22 cellular contexts compared by ENCODE assay signal in the genomic region with DNA sequence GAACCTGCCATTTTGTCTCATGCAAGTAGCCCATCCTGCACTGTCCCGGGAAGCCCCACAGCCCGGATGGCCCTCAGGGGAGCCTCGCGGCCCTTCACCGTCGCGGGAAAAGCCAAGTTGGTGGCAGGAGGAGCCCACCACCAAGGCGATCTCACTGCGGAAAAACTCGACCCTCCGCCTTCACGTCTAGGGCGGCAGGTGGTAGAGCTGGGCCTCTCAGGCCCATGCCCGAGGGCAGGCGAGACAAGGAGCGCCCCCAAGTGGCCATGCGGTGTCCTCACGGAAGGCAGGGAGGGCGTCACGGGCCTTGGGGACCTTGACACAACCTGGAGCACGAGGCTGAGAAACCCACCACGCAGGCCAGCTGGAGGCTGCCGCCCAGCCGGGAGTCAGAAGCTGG. TPM values are rescaled to one million over a fixed set of nuclear protein-coding genes. Genes with fewer than 3 reads are reported as not detected.
DNase-seq lines count a peak whose midpoint lies in the region; ATAC-seq, FAIRE-seq and TF ChIP-seq lines count a peak whose summit lies in the region.
"Had no signal": no experiment of that assay in that cellular context is flagged by ENCODE, and none has a peak within 500 bp of the region (broad histone marks: within the 10 kb centered on the region; RNA-seq: fewer than 3 reads in every experiment).

No MANE protein-coding gene starts in this region.

- no peaks in the 10 kb centered on the region for H3K36me3 Mint-ChIP-seq in MCF 10A (ENCODE audit: insufficient read depth, unreplicated experiment)
- H3K36me3 Mint-ChIP-seq: CD8-positive, alpha-beta T cell had no signal

- no peaks in the 10 kb centered on the region for H3K9me1 ChIP-seq in K562 (ENCODE audit: control insufficient read depth, insufficient read depth, low read length)

- H3K79me2 ChIP-seq in mammary epithelial cell (ENCODE audit: insufficient read depth, low read length) (no peaks in the 10 kb centered on the region), K562 (ENCODE audit: control insufficient read depth, insufficient read depth, low read length) (no peaks in the 10 kb centered on the region)

- no peak for TF ChIP-seq POLR2A in K562 (conservative IDR thresholded peaks at IDR 0.05)
- no peak for TF ChIP-seq POLR2A in spleen (IDR thresholded peaks at IDR 0.05)

- H3K27me3 ChIP-seq in mammary epithelial cell (ENCODE audit: insufficient read depth, low read length) (no peaks in the 10 kb centered on the region), H7 (ENCODE audit: control insufficient read depth, insufficient read depth, low read length) (no peaks in the 10 kb centered on the region), K562 (ENCODE audit: control insufficient read depth in 2 of 2, insufficient read depth in 2 of 2, low read length in 2 of 2) (no peaks in the 10 kb centered on the region), spleen (replicated peaks in 1 of 7) (no peaks in the 10 kb centered on the region)
- H3K27me3 ChIP-seq: esophagus muscularis mucosa, neutrophil had no signal

- no peak for TF ChIP-seq RAD21 in K562 (CRISPR knock-in tag; conservative IDR thresholded peaks at IDR 0.05 in 1 of 2, IDR thresholded peaks at IDR 0.05 in 1 of 2)

- H3K4me1 Mint-ChIP-seq in MCF 10A (ENCODE audit: insufficient read depth, unreplicated experiment): no peaks in the 10 kb centered on the region

- WGBS in mammary epithelial cell (ENCODE audit: low coverage, missing lambda C conversion rate): 92% methylated on average over 8 of the region's 24 CpGs
- 56% methylated on average over 12 of the region's 24 CpGs for WGBS in K562 (ENCODE audit: insufficient coverage, low coverage, missing lambda C conversion rate)
- 87 to 94% (median 92%) methylated on average over 12 to 24 of the region's 24 CpGs for WGBS in spleen, 5 donors

- H4K20me1 ChIP-seq in mammary epithelial cell (ENCODE audit: insufficient read depth, low read length) (no peaks in the 10 kb centered on the region), K562 (replicated peaks; ENCODE audit: control insufficient read depth, insufficient read depth, low read length) (no peaks in the 10 kb centered on the region)

- H3K4me3 Mint-ChIP-seq in MCF 10A (ENCODE audit: unreplicated experiment): no peak overlapping the region
- H3K4me3 Mint-ChIP-seq: CD8-positive, alpha-beta T cell had no signal

- no TSS peak for BruUV-seq in MCF 10A (replicated peaks; lab: Mats Ljungman, UMichigan)
- no TSS peak for BruUV-seq in mammary epithelial cell (replicated peaks; lab: Mats Ljungman, UMichigan)
- no TSS peak for BruUV-seq in K562 (replicated peaks; lab: Mats Ljungman, UMichigan)

- dilution Hi-C loops in mammary epithelial cell (cut with HindIII; ENCODE audit: low sequenced_read_pairs): no loop called here

- no peak for DNase-seq in MCF 10A (ENCODE audit: unreplicated experiment)
- DNase-seq in mammary epithelial cell: no peak
- peak; percentile 76 for DNase-seq in H7
- no peak for DNase-seq in K562 (ENCODE audit: extremely low read depth in 1 of 4, low spot score in 3 of 4)
- peak; percentile 66 for DNase-seq in spleen
- no peak for DNase-seq in HTR-8/SVneo (ENCODE audit: insufficient read length, low spot score)
- DNase-seq in NCI-H1105 (lab: John Stamatoyannopoulos, UW): no peak
- DNase-seq: activated naive CD4-positive, alpha-beta T cell treated with Interleukin-2 at 50 U/mL for 16 hours; anterior cingulate cortex; CD8-positive, alpha-beta T cell; DMS79; effector CD4-positive, alpha-beta T cell; KG1; left ventricle myocardium inferior; mucosa of descending colon; NCI-H1105 treated with DMSO at 0.1 percent for 48 hours; NCI-H2081 treated with DMSO at 0.1 percent for 48 hours; NCI-H510A had no signal

- TF ChIP-seq CTCF in MCF 10A (IDR thresholded peaks at IDR 0.05; ENCODE audit: unreplicated experiment) (peak; percentile 25), mammary epithelial cell (conservative IDR thresholded peaks at IDR 0.05 in 1 of 2, IDR thresholded peaks at IDR 0.05 in 1 of 2; ENCODE audit: extremely low read depth in 1 of 2, insufficient read depth in 1 of 2, low read depth in 1 of 2, low read length in 2 of 2) (peak in 1 of 2 donors; percentile 2), K562 (IDR thresholded peaks at IDR 0.05 in 2 of 3, conservative IDR thresholded peaks at IDR 0.05 in 1 of 3; ENCODE audit: insufficient read depth in 2 of 3, low read depth in 1 of 3, low read length in 3 of 3) (peak; percentile 15 to 30 (median 18); a peak in 1 of 6 replicates), spleen (IDR thresholded peaks at IDR 0.05 in 8 of 11, conservative IDR thresholded peaks at IDR 0.05 in 3 of 11) (no peak)

- H3K9me3 Mint-ChIP-seq in MCF 10A (ENCODE audit: unreplicated experiment): no peaks in the 10 kb centered on the region
- H3K9me3 Mint-ChIP-seq: CD8-positive, alpha-beta T cell had no signal

- H2AFZ ChIP-seq in mammary epithelial cell (ENCODE audit: low read depth, low read length) (no peak overlapping the region), K562 (ENCODE audit: low read depth, low read length) (no peak overlapping the region)

- H3K4me2 ChIP-seq in mammary epithelial cell (ENCODE audit: insufficient read depth, low read depth, low read length) (no peak overlapping the region), K562 (ENCODE audit: insufficient read depth, low read length) (no peak overlapping the region)

- TF ChIP-seq EP300 in K562 (IDR thresholded peaks at IDR 0.05; ENCODE audit: low read length): no peak

- POLR2A ChIA-PET in MCF 10A (lab: Yijun Ruan, JAX): no interaction called here
- POLR2A ChIA-PET in K562 (lab: Yijun Ruan, JAX): no interaction called here

- H3K4me3 ChIP-seq in mammary epithelial cell (replicated peaks in 1 of 3; ENCODE audit: insufficient read depth in 1 of 3, low read depth in 2 of 3, low read length in 3 of 3) (no peak overlapping the region), H7 (ENCODE audit: insufficient read depth, low read depth, low read length) (no peak overlapping the region), K562 (no peak overlapping the region), spleen (no peak overlapping the region)
- H3K4me3 ChIP-seq: esophagus muscularis mucosa, left ventricle myocardium inferior, mucosa of descending colon had no signal

- in situ Hi-C loops in mammary epithelial cell (cut with MboI; ENCODE audit: low sequenced_read_pairs in 2 of 2): no loop called here
- in situ Hi-C loops in K562 (cut with MboI): no loop called here

- no peaks in the 10 kb centered on the region for H3K27me3 Mint-ChIP-seq in MCF 10A (ENCODE audit: insufficient read depth, unreplicated experiment)

- CTCF ChIA-PET in MCF 10A (lab: Yijun Ruan, JAX): no interaction called here
- CTCF ChIA-PET in mammary epithelial cell (lab: Charles Lee; ENCODE audit: low non-redundant PET): no interaction called here
- CTCF ChIA-PET in K562 (lab: Yijun Ruan, JAX; ENCODE audit: low intra/inter-chr PET ratio): no interaction called here

- intact Hi-C loops in MCF 10A (cut with micrococcal nuclease) (no loop called here), mammary epithelial cell (cut with micrococcal nuclease) (no loop called here), K562 (cut with micrococcal nuclease) (no loop called here), spleen (cut with DNase I; ENCODE audit: low total_unique reads) (no loop called here)

- no peak overlapping the region for H3K27ac ChIP-seq in mammary epithelial cell (ENCODE audit: insufficient read depth, low read depth, low read length)
- no peak overlapping the region for H3K27ac ChIP-seq in K562 (ENCODE audit: extremely low read depth, low read depth, low read length)
- H3K27ac ChIP-seq in spleen: no peak overlapping the region
- H3K27ac ChIP-seq: esophagus muscularis mucosa, left ventricle myocardium inferior, neutrophil had no signal

- H3K36me3 ChIP-seq in mammary epithelial cell (ENCODE audit: insufficient read depth, low read length) (no peaks in the 10 kb centered on the region), H7 (replicated peaks; ENCODE audit: control insufficient read depth, insufficient read depth, low read length) (no peaks in the 10 kb centered on the region), K562 (ENCODE audit: control insufficient read depth, insufficient read depth, low read length) (no peaks in the 10 kb centered on the region), spleen (no peaks in the 10 kb centered on the region)
- H3K36me3 ChIP-seq: esophagus muscularis mucosa, left ventricle myocardium inferior, neutrophil had no signal

- H3K9me3 ChIP-seq in mammary epithelial cell (replicated peaks; ENCODE audit: insufficient read depth, low read length) (no peaks in the 10 kb centered on the region), K562 (replicated peaks; ENCODE audit: control insufficient read depth, insufficient read depth, low read depth, low read length) (no peaks in the 10 kb centered on the region), spleen (no peaks in the 10 kb centered on the region)
- H3K9me3 ChIP-seq: esophagus muscularis mucosa, left ventricle myocardium inferior, mucosa of descending colon, neutrophil had no signal

- ATAC-seq in K562: peak; percentile 58; the same call in 1 of the 3 replicates
- ATAC-seq in GM19397 (IDR thresholded peaks at IDR 0.05; ENCODE audit: unreplicated experiment): no peak
- ATAC-seq: CD8-positive, alpha-beta T cell; mucosa of descending colon had no signal

- no peak overlapping the region for H3K9ac ChIP-seq in mammary epithelial cell (ENCODE audit: insufficient read depth, low read length)
- no peak overlapping the region for H3K9ac ChIP-seq in K562 (ENCODE audit: insufficient read depth in 1 of 2, low read depth in 2 of 2, low read length in 2 of 2)

- FAIRE-seq in K562 (lab: Jason Lieb, UNC): no peak
- no peak for FAIRE-seq in HTR-8/SVneo (lab: Jason Lieb, UNC)
- FAIRE-seq: TTC549 had no signal

- H3K27ac Mint-ChIP-seq in MCF 10A (ENCODE audit: low read depth, unreplicated experiment): no peak overlapping the region
- H3K27ac Mint-ChIP-seq: CD8-positive, alpha-beta T cell had no signal

- no peaks in the 10 kb centered on the region for H3K4me1 ChIP-seq in mammary epithelial cell (ENCODE audit: insufficient read depth, low read length)
- peaks cover 0 to 7% of the 10 kb centered on the region in 2 experiments; a peak in 3 of 5 replicates for H3K4me1 ChIP-seq in K562 (replicated peaks in 1 of 2; ENCODE audit: control insufficient read depth in 2 of 2, insufficient read depth in 2 of 2, low read length in 2 of 2)
- peaks cover 0 to 18% (median 2%) of the 10 kb centered on the region in 6 donors for H3K4me1 ChIP-seq in spleen
- H3K4me1 ChIP-seq: esophagus muscularis mucosa, left ventricle myocardium inferior had no signal

RNA-seq across cellular contexts. Expression of a gene that starts 34.8 kb away (rescaled TPM):
- total RNA-seq in MCF 10A (2022): 7.8 and 18.7 TPM in 2 replicates
- total RNA-seq in mammary epithelial cell: 10 to 100 TPM in 1 of 2 donors, under 1 TPM in 1; 0.83 to 18.2 TPM
- 11.2 TPM for polyA plus RNA-seq in mammary epithelial cell
- polyA minus RNA-seq in mammary epithelial cell: 12.9 TPM
- total RNA-seq in H7 (2014; rRNA removed; shearing (Covaris generic)): 29.2 and 33.9 TPM in 2 replicates
- total RNA-seq in K562 (2011; cell fraction: chromatin; rRNA removed; ENCODE audit: low replicate concordance): 5.8 and 8.5 TPM in 2 replicates
- total RNA-seq in K562 (2011; cell fraction: nucleolus; rRNA removed): 5.0 and 7.0 TPM in 2 replicates
- 10.0 and 15.3 TPM in 2 replicates for total RNA-seq in K562 (2011; cell fraction: nucleoplasm; rRNA removed)
- total RNA-seq in K562 (2014; rRNA removed): 36.9 and 39.6 TPM in 2 replicates
- 54.6 and 55.8 TPM in 2 replicates for total RNA-seq in K562 (2014; rRNA removed; fragmentation: Illumina TruSeq; extraction: Trizol)
- 43.9 and 53.2 TPM in 2 replicates for total RNA-seq in K562 (2015; rRNA removed; fragmentation: Illumina TruSeq; extraction: Trizol)
- 38.1 and 41.2 TPM in 2 replicates for total RNA-seq in K562 (2021)
- 25.7 and 33.6 TPM in 2 replicates for polyA plus RNA-seq in K562 (2011; rRNA removed)
- polyA plus RNA-seq in K562 (2011; cell fraction: cytosol; rRNA removed): 18.3 and 21.5 TPM in 2 replicates
- 6.0 and 6.8 TPM in 2 replicates for polyA plus RNA-seq in K562 (2011; cell fraction: nucleus; rRNA removed)
- polyA plus RNA-seq in K562 (2012): 24.3 and 33.4 TPM in 2 replicates
- 47.7 and 67.2 TPM in 2 replicates for polyA plus RNA-seq in K562 (2014; fragmentation: Illumina TruSeq; extraction: Trizol)
- polyA plus RNA-seq in K562 (2014; fragmentation: Nextera tagmentation; extraction: Ambion mirVana): 10 to 100 TPM; 27.8 to 42.6 TPM
- polyA plus RNA-seq in K562 (2014; rRNA removed): 41.9 and 46.0 TPM in 2 replicates
- polyA minus RNA-seq in K562 (2011; rRNA and poly(A)+ RNA removed): 39.3 and 41.4 TPM in 2 replicates
- 16.5 and 21.8 TPM in 2 replicates for polyA minus RNA-seq in K562 (2011; cell fraction: cytosol; rRNA and poly(A)+ RNA removed)
- polyA minus RNA-seq in K562 (2011; cell fraction: nucleus; rRNA and poly(A)+ RNA removed): 4.4 and 9.2 TPM in 2 replicates
- total RNA-seq in spleen: 1 to 10 TPM in 5 of 7 donors, under 1 TPM in 2; 0.66 to 4.2 (median 1.8) TPM
- polyA plus RNA-seq in spleen: 1 to 10 TPM in 2 of 3 donors, under 1 TPM in 1; 0.48 to 1.8 (median 1.6) TPM
- total RNA-seq: esophagus muscularis mucosa had no signal

RNA-seq across cellular contexts. Expression of a gene that starts 52.6 kb away (rescaled TPM):
- 65.1 and 85.4 TPM in 2 replicates for total RNA-seq in MCF 10A (2022)
- total RNA-seq in mammary epithelial cell: 10 to 100 TPM; 27.7 to 78.2 TPM
- polyA plus RNA-seq in mammary epithelial cell: 67.3 TPM
- 25.7 TPM for polyA minus RNA-seq in mammary epithelial cell
- 55.1 and 59.3 TPM in 2 replicates for total RNA-seq in H7 (2014; rRNA removed; shearing (Covaris generic))
- 157 and 311 TPM in 2 replicates for total RNA-seq in K562 (2011; cell fraction: chromatin; rRNA removed; ENCODE audit: low replicate concordance)
- total RNA-seq in K562 (2011; cell fraction: nucleolus; rRNA removed): 176 and 189 TPM in 2 replicates
- total RNA-seq in K562 (2011; cell fraction: nucleoplasm; rRNA removed): 138 and 156 TPM in 2 replicates
- 43.3 and 46.4 TPM in 2 replicates for total RNA-seq in K562 (2014; rRNA removed)
- 23.1 and 26.3 TPM in 2 replicates for total RNA-seq in K562 (2014; rRNA removed; fragmentation: Illumina TruSeq; extraction: Trizol)
- total RNA-seq in K562 (2015; rRNA removed; fragmentation: Illumina TruSeq; extraction: Trizol): 34.1 and 36.4 TPM in 2 replicates
- total RNA-seq in K562 (2021): 59.1 and 81.0 TPM in 2 replicates
- 31.2 and 52.9 TPM in 2 replicates for polyA plus RNA-seq in K562 (2011; rRNA removed)
- 63.8 and 103 TPM in 2 replicates for polyA plus RNA-seq in K562 (2011; cell fraction: cytosol; rRNA removed)
- 461 and 501 TPM in 2 replicates for polyA plus RNA-seq in K562 (2011; cell fraction: nucleus; rRNA removed)
- polyA plus RNA-seq in K562 (2012): 69.9 and 70.3 TPM in 2 replicates
- 40.3 and 51.2 TPM in 2 replicates for polyA plus RNA-seq in K562 (2014; fragmentation: Illumina TruSeq; extraction: Trizol)
- 1 to 10 TPM; 3.4 to 7.4 TPM for polyA plus RNA-seq in K562 (2014; fragmentation: Nextera tagmentation; extraction: Ambion mirVana)
- 59.1 and 84.5 TPM in 2 replicates for polyA plus RNA-seq in K562 (2014; rRNA removed)
- 17.5 and 20.7 TPM in 2 replicates for polyA minus RNA-seq in K562 (2011; rRNA and poly(A)+ RNA removed)
- polyA minus RNA-seq in K562 (2011; cell fraction: cytosol; rRNA and poly(A)+ RNA removed): 17.8 and 22.5 TPM in 2 replicates
- polyA minus RNA-seq in K562 (2011; cell fraction: nucleus; rRNA and poly(A)+ RNA removed): 37.6 and 42.1 TPM in 2 replicates
- 100 to 1,000 TPM in 4 of 7 donors, 10 to 100 TPM in 3; 92.9 to 129 (median 102) TPM for total RNA-seq in spleen
- polyA plus RNA-seq in spleen: 100 to 1,000 TPM in 2 of 3 donors, 10 to 100 TPM in 1; 53.6 to 108 (median 102) TPM

RNA-seq across cellular contexts. Expression of a gene that starts 58.8 kb away (rescaled TPM):
- 203 and 227 TPM in 2 replicates for total RNA-seq in MCF 10A (2022)
- 100 to 1,000 TPM; 102 to 196 TPM for total RNA-seq in mammary epithelial cell
- polyA plus RNA-seq in mammary epithelial cell: 83.4 TPM
- polyA minus RNA-seq in mammary epithelial cell: 81.4 TPM
- total RNA-seq in H7 (2014; rRNA removed; shearing (Covaris generic)): 57.6 and 58.3 TPM in 2 replicates
- 124 and 196 TPM in 2 replicates for total RNA-seq in K562 (2011; cell fraction: chromatin; rRNA removed; ENCODE audit: low replicate concordance)
- total RNA-seq in K562 (2011; cell fraction: nucleolus; rRNA removed): 127 and 147 TPM in 2 replicates
- total RNA-seq in K562 (2011; cell fraction: nucleoplasm; rRNA removed): 103 and 106 TPM in 2 replicates
- 44.5 and 46.7 TPM in 2 replicates for total RNA-seq in K562 (2014; rRNA removed)
- 14.8 and 16.4 TPM in 2 replicates for total RNA-seq in K562 (2014; rRNA removed; fragmentation: Illumina TruSeq; extraction: Trizol)
- 31.7 and 32.8 TPM in 2 replicates for total RNA-seq in K562 (2015; rRNA removed; fragmentation: Illumina TruSeq; extraction: Trizol)
- total RNA-seq in K562 (2021): 59.7 and 60.9 TPM in 2 replicates
- 32.3 and 38.1 TPM in 2 replicates for polyA plus RNA-seq in K562 (2011; rRNA removed)
- polyA plus RNA-seq in K562 (2011; cell fraction: cytosol; rRNA removed): 28.5 and 44.3 TPM in 2 replicates
- 169 and 222 TPM in 2 replicates for polyA plus RNA-seq in K562 (2011; cell fraction: nucleus; rRNA removed)
- 32.7 and 37.7 TPM in 2 replicates for polyA plus RNA-seq in K562 (2012)
- polyA plus RNA-seq in K562 (2014; fragmentation: Illumina TruSeq; extraction: Trizol): 26.1 and 37.4 TPM in 2 replicates
- 1 to 10 TPM; 3.0 to 3.6 TPM for polyA plus RNA-seq in K562 (2014; fragmentation: Nextera tagmentation; extraction: Ambion mirVana)
- 47.2 and 49.3 TPM in 2 replicates for polyA plus RNA-seq in K562 (2014; rRNA removed)
- polyA minus RNA-seq in K562 (2011; rRNA and poly(A)+ RNA removed): 23.8 and 26.4 TPM in 2 replicates
- 18.7 and 25.3 TPM in 2 replicates for polyA minus RNA-seq in K562 (2011; cell fraction: cytosol; rRNA and poly(A)+ RNA removed)
- polyA minus RNA-seq in K562 (2011; cell fraction: nucleus; rRNA and poly(A)+ RNA removed): 76.1 and 92.1 TPM in 2 replicates
- 100 to 1,000 TPM in 1 of 7 donors, 10 to 100 TPM in 6; 83.0 to 137 (median 89.1) TPM for total RNA-seq in spleen
- polyA plus RNA-seq in spleen: 10 to 100 TPM; 22.2 to 41.5 (median 25.7) TPM

Comparison
In these comparisons a context has a peak if more than half of its experiments do, and no peak if none do; other contexts are left out.
1. DNase-seq: peak in H7 (single experiment) and spleen (single experiment); none in MCF 10A (single experiment), mammary epithelial cell (single experiment), K562 (0 of 4), HTR-8/SVneo (single experiment) and NCI-H1105 (single experiment).
2. CTCF ChIP-seq: peak in MCF 10A (single experiment) and K562 (3 of 3); none in spleen (0 of 11).